In the genomic region with DNA sequence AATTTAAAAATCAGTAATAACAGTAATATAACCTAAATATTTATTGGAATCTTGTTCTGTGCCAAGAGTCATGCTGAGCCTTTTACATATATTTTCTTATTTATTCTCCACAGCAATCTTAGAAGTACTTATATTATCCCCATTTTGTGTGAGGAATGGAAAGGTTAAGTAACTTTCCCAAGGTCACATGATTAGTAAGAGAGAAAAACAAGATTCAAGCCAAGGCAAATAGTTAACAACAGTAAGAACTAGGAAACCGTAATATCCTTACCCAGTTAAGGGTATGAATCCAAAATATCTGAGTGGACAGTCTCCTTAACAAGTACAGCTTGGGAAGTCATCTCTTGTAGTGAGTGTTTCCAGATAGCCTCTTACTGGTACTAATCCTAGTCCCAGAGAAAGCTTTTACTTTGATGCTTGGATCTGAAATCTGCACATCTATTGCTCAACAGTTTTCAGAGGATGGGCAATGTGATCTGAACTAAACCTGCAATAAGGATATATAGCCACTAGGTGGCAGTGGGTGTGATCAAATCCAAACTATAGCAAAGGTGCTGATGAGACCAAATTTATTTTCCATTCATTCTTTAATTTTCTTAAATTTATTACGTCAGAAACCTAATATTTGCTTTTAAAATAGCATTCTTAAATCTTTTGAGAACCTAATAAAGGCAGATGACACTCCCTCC, we compare ENCODE assay signal across 16 cellular contexts. TPM values are rescaled to one million over a fixed set of nuclear protein-coding genes. Genes with fewer than 3 reads are reported as not detected.
DNase-seq lines count a peak whose midpoint lies in the region; ATAC-seq and TF ChIP-seq lines count a peak whose summit lies in the region.
"Had no signal": no experiment of that assay in that cellular context is flagged by ENCODE, and none has a peak within 500 bp of the region (broad histone marks: within the 10 kb centered on the region; RNA-seq: fewer than 3 reads in every experiment).

No MANE protein-coding gene starts in this region.

- POLR2A ChIA-PET in WTC11 (lab: Charles Lee) = no interaction called here

- H3K27ac Mint-ChIP-seq in mesothelial cell of epicardium (no peak overlapping the region), WTC11 (no peak overlapping the region)
- H3K27ac Mint-ChIP-seq: activated naive CD4-positive, alpha-beta T cell treated with anti-CD3 and anti-CD28 coated beads, Interleukin-2, amount 50 U/mL, for 24 hours had no signal

- TF ChIP-seq POLR2A in body of pancreas (IDR thresholded peaks at IDR 0.05) = no peak

- DNase-seq in ELR (ENCODE audit: low read depth) (peak; percentile 7), KBM-7 (peak; percentile 47), body of pancreas (no peak), mesothelial cell of epicardium (ENCODE audit: low spot score in 2 of 2, unreplicated experiment in 2 of 2) (no peak), amniotic stem cell (lab: John Stamatoyannopoulos, UW) (no peak), WTC11 (ENCODE audit: low spot score) (no peak)
- DNase-seq in activated naive CD4-positive, alpha-beta T cell (lab: John Stamatoyannopoulos, UW) = no peak
- DNase-seq: activated CD4-positive, alpha-beta T cell treated with anti-CD3 and anti-CD28 coated beads, Interleukin-2, amount 50 U/mL, for 1 hour; dermis blood vessel endothelial cell; NCI-H2171; trophoblast cell had no signal

- H3K27me3 ChIP-seq in body of pancreas = no peaks in the 10 kb centered on the region
- H3K27me3 ChIP-seq: SJCRH30 had no signal

- in situ Hi-C loops in KBM-7 (cut with MboI; ENCODE audit: low pct_unique_long_range_greater_than_20kb, low sequenced_read_pairs) = no loop called here

- H3K36me3 Mint-ChIP-seq in mesothelial cell of epicardium (no peaks in the 10 kb centered on the region), WTC11 (peaks cover 84% of the 10 kb centered on the region)
- H3K36me3 Mint-ChIP-seq: activated naive CD4-positive, alpha-beta T cell treated with anti-CD3 and anti-CD28 coated beads, Interleukin-2, amount 50 U/mL, for 24 hours had no signal

- H3K4me1 ChIP-seq in body of pancreas = no peaks in the 10 kb centered on the region
- H3K4me1 ChIP-seq: SJCRH30 had no signal

- no peak overlapping the region for H3K4me3 ChIP-seq in body of pancreas
- H3K4me3 ChIP-seq: SJCRH30 had no signal

- ATAC-seq in body of pancreas (no peak), HG02884 (IDR thresholded peaks at IDR 0.05; ENCODE audit: unreplicated experiment) (no peak), WTC11 (no peak)

- CTCF ChIA-PET in WTC11 (lab: Charles Lee) = no interaction called here

- H3K4me1 Mint-ChIP-seq in mesothelial cell of epicardium (no peaks in the 10 kb centered on the region), WTC11 (0 out of 2 replicates have a peak, but pooled peaks cover 3% of the 10 kb centered on the region)
- H3K4me1 Mint-ChIP-seq: activated naive CD4-positive, alpha-beta T cell treated with anti-CD3 and anti-CD28 coated beads, Interleukin-2, amount 50 U/mL, for 24 hours had no signal

- no peaks in the 10 kb centered on the region for H3K36me3 ChIP-seq in body of pancreas (replicated peaks in 1 of 2; ENCODE audit: insufficient read depth in 1 of 2, low read depth in 2 of 2)
- H3K36me3 ChIP-seq: SJCRH30 had no signal

- WGBS in body of pancreas, 2 donors = 37 to 58% methylated on average over 2 of the region's 2 CpGs

- TF ChIP-seq CTCF in body of pancreas (IDR thresholded peaks at IDR 0.05) = peak in 4 of 7 experiments; percentile 10 to 23 (median 14)
- TF ChIP-seq CTCF in mesothelial cell of epicardium (IDR thresholded peaks at IDR 0.05; ENCODE audit: unreplicated experiment) = peak; percentile 57
- TF ChIP-seq CTCF in WTC11 (IDR thresholded peaks at IDR 0.05) = no peak; the same call in 1 of the 2 replicates

- H3K9me3 Mint-ChIP-seq in mesothelial cell of epicardium (peaks cover 13% of the 10 kb centered on the region), WTC11 (peaks cover 92% of the 10 kb centered on the region)

- no peak overlapping the region for H3K27ac ChIP-seq in body of pancreas
- H3K27ac ChIP-seq: SJCRH30 had no signal

- H3K27me3 Mint-ChIP-seq in mesothelial cell of epicardium (ENCODE audit: low read depth) = peaks cover 19% of the 10 kb centered on the region
- peaks cover 8% of the 10 kb centered on the region; the same call in 1 of the 2 replicates for H3K27me3 Mint-ChIP-seq in WTC11 (ENCODE audit: low read depth)
- H3K27me3 Mint-ChIP-seq: activated naive CD4-positive, alpha-beta T cell treated with anti-CD3 and anti-CD28 coated beads, Interleukin-2, amount 50 U/mL, for 24 hours had no signal

- intact Hi-C loops in body of pancreas (cut with DNase I) = no loop called here

- no peaks in the 10 kb centered on the region for H3K9me3 ChIP-seq in body of pancreas
- H3K9me3 ChIP-seq: SJCRH30 had no signal

- H3K4me3 Mint-ChIP-seq in mesothelial cell of epicardium (no peak overlapping the region), WTC11 (no peak overlapping the region)
- H3K4me3 Mint-ChIP-seq: activated naive CD4-positive, alpha-beta T cell treated with anti-CD3 and anti-CD28 coated beads, Interleukin-2, amount 50 U/mL, for 24 hours had no signal

TF ChIP-seq in WTC11, 78 proteins besides CTCF, POLR2A, EP300 and RAD21 (continues in another document):
- TF ChIP-seq, protein P1, sequence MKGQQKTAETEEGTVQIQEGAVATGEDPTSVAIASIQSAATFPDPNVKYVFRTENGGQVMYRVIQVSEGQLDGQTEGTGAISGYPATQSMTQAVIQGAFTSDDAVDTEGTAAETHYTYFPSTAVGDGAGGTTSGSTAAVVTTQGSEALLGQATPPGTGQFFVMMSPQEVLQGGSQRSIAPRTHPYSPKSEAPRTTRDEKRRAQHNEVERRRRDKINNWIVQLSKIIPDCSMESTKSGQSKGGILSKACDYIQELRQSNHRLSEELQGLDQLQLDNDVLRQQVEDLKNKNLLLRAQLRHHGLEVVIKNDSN (CRISPR knock-in tag; IDR thresholded peaks at IDR 0.05) = no peak
- TF ChIP-seq NR3C1 (CRISPR knock-in tag; conservative IDR thresholded peaks at IDR 0.05; ENCODE audit: low read depth) (no peak), ZNF416 (CRISPR knock-in tag; IDR thresholded peaks at IDR 0.05) (no peak), GRHL2 (CRISPR knock-in tag; IDR thresholded peaks at IDR 0.05; ENCODE audit: insufficient replicate concordance, severe bottlenecking) (no peak), SMAD3 (CRISPR knock-in tag; IDR thresholded peaks at IDR 0.05; ENCODE audit: borderline replicate concordance) (no peak), ZNF396 (CRISPR knock-in tag; IDR thresholded peaks at IDR 0.05; ENCODE audit: borderline replicate concordance) (no peak)
- TF ChIP-seq, protein P2, sequence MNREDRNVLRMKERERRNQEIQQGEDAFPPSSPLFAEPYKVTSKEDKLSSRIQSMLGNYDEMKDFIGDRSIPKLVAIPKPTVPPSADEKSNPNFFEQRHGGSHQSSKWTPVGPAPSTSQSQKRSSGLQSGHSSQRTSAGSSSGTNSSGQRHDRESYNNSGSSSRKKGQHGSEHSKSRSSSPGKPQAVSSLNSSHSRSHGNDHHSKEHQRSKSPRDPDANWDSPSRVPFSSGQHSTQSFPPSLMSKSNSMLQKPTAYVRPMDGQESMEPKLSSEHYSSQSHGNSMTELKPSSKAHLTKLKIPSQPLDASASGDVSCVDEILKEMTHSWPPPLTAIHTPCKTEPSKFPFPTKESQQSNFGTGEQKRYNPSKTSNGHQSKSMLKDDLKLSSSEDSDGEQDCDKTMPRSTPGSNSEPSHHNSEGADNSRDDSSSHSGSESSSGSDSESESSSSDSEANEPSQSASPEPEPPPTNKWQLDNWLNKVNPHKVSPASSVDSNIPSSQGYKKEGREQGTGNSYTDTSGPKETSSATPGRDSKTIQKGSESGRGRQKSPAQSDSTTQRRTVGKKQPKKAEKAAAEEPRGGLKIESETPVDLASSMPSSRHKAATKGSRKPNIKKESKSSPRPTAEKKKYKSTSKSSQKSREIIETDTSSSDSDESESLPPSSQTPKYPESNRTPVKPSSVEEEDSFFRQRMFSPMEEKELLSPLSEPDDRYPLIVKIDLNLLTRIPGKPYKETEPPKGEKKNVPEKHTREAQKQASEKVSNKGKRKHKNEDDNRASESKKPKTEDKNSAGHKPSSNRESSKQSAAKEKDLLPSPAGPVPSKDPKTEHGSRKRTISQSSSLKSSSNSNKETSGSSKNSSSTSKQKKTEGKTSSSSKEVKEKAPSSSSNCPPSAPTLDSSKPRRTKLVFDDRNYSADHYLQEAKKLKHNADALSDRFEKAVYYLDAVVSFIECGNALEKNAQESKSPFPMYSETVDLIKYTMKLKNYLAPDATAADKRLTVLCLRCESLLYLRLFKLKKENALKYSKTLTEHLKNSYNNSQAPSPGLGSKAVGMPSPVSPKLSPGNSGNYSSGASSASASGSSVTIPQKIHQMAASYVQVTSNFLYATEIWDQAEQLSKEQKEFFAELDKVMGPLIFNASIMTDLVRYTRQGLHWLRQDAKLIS (CRISPR knock-in tag; IDR thresholded peaks at IDR 0.05; ENCODE audit: borderline replicate concordance) = no peak
- TF ChIP-seq, protein P3, sequence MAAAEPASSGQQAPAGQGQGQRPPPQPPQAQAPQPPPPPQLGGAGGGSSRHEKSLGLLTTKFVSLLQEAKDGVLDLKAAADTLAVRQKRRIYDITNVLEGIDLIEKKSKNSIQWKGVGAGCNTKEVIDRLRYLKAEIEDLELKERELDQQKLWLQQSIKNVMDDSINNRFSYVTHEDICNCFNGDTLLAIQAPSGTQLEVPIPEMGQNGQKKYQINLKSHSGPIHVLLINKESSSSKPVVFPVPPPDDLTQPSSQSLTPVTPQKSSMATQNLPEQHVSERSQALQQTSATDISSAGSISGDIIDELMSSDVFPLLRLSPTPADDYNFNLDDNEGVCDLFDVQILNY (CRISPR knock-in tag; IDR thresholded peaks at IDR 0.05) = no peak

RNA-seq across cellular contexts. Expression of a gene that starts 23.3 kb away (rescaled TPM):
- total RNA-seq in body of pancreas (under 1 TPM; under 0.01 to 0.52 TPM), mesothelial cell of epicardium (0.02 to 0.09 TPM in 2 of 3 replicates, not detected in the other), WTC11 (2021) (0.99 to 1.4 TPM (median 1.1 TPM) in 3 replicates)
- total RNA-seq: Daoy, dermis blood vessel endothelial cell, mononuclear cell, SJCRH30 had no signal

Comparison
In these comparisons a context has a peak if more than half of its experiments do, and no peak if none do; other contexts are left out.
1. DNase-seq: peak in ELR (single experiment) and KBM-7 (single experiment); none in body of pancreas (0 of 4), mesothelial cell of epicardium (0 of 2), amniotic stem cell (single experiment), WTC11 (single experiment) and activated naive CD4-positive, alpha-beta T cell (0 of 4).